ENCODE assay signal across 15 cellular contexts in the genomic region with DNA sequence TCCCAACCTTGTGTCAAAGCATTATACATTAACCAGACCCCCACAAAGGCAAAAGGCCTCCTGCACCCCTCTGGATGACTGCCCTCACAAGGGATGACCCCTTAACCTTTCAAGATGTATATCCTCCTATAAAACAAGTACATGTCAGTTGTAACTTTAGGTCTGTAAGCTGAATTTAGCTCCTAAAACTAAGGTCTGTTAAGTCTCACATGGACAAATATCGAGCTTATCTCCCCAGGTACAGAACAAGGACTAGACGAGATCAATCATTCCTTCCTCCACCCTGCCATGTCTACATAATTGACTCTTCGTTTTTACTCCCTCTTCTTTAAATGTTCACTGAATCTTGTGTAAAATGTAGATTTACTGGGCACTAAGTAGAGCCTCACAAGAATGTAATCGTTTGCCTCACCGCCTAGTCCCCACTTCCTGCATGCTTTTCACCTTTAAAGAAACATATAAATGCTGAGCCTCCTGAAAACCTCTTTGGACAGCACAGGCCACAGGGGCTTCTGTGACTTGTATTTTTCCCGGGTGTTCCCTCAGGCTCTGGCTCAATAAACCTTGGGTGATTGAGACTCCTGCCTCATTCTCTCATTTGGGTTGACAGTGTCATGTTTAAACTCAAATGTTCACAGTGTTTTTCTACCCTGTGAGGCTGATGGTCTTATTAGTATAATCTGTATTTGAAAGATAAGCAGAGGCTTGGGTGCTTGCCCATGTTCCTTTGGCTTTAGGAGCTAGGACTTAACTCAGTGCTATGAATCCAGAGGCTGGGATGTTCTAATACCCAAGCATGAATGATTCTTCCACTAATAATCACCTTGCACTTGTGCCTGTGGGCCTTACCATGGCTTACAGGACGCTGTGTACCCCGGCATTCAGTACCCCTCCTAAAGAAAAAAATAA.
"Had no signal": no experiment of that assay in that cellular context is flagged by ENCODE, and none has a peak within 500 bp of the region (broad histone marks: within the 10 kb centered on the region; RNA-seq: fewer than 3 reads in every experiment).

No MANE protein-coding gene starts in this region.

- H3K27ac ChIP-seq: prostate gland, thoracic aorta had no signal

- H3K4me1 ChIP-seq: prostate gland had no signal

- H3K4me2 ChIP-seq: smooth muscle cell had no signal

- H3K4me3 ChIP-seq: lung, prostate gland, smooth muscle cell, thoracic aorta had no signal

- H3K9me3 ChIP-seq: prostate gland, thoracic aorta had no signal

- H3K36me3 ChIP-seq: prostate gland, thoracic aorta had no signal

- ATAC-seq: effector memory CD8-positive, alpha-beta T cell; stimulated activated effector memory CD8-positive, alpha-beta T cell treated with anti-CD3 and anti-CD28 coated beads, Interleukin-12 subunit alpha, Interleukin-12 subunit beta, amount 100 ng/mL, for 72 hours had no signal

- DNase-seq: activated CD4-positive, alpha-beta T cell treated with anti-CD3 and anti-CD28 coated beads, Interleukin-2, amount 50 U/mL, for 1 hour; activated CD4-positive, CD25-positive, alpha-beta regulatory T cell treated with anti-CD3 and anti-CD28 coated beads, Interleukin-2, amount 50 U/mL, for 72 hours; activated CD8-positive, alpha-beta memory T cell treated with anti-CD3 and anti-CD28 coated beads, Interleukin-2, amount 50 U/mL, for 48 hours; activated effector memory CD4-positive, alpha-beta T cell treated with Interleukin-2 at 50 U/mL for 16 hours; activated naive CD4-positive, alpha-beta T cell treated with anti-CD3 and anti-CD28 coated beads, Interleukin-2, amount 50 U/mL, for 16 hours; activated T-cell treated with anti-CD3 and anti-CD28 coated beads, Interleukin-2, amount 50 U/mL, for 48 hours; dermis blood vessel endothelial cell; effector memory CD8-positive, alpha-beta T cell; foreskin fibroblast; stimulated activated CD4-positive, alpha-beta T cell treated with anti-CD3 and anti-CD28 coated beads, Interleukin-4, amount 100 ng/mL, for 24 hours had no signal
